In the genomic region with DNA sequence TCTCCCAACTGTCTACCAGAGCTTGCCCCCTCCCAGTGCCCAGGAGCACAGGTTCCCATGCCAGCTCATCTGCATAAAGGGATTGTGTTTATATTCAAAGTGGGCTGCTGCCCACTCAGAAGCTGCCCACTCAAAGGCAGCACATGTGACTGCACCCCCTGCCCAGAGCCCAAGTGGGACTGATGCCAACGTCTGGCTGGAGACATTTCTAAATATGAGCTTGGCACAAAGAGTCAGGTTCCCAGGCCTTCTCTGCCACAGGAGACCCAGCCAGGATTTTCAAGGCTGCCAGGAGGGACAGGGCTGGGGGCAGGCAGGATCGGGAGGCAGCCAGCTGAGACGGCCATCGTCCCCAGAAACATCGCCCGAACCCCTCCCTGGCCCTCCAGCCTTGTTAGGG, we compare ENCODE assay signal across 12 cellular contexts.
DNase-seq lines count a peak whose midpoint lies in the region; ATAC-seq and TF ChIP-seq lines count a peak whose summit lies in the region.
"Had no signal": no experiment of that assay in that cellular context is flagged by ENCODE, and none has a peak within 500 bp of the region (broad histone marks: within the 10 kb centered on the region; RNA-seq: fewer than 3 reads in every experiment).

No MANE protein-coding gene starts in this region.

- no peak overlapping the region for H2BK120ac ChIP-seq in IMR-90 (ENCODE audit: low read depth, low read length)

- H4K91ac ChIP-seq in IMR-90 (ENCODE audit: insufficient read depth, low read depth, low read length) = no peak overlapping the region

- H2BK15ac ChIP-seq in IMR-90 (ENCODE audit: low read depth, low read length) = no peak overlapping the region

- H3K56ac ChIP-seq in IMR-90 (ENCODE audit: extremely low read depth, insufficient read depth, low read length) = no peak overlapping the region

- H3K23ac ChIP-seq in IMR-90 (ENCODE audit: low read depth, low read length) = no peak overlapping the region

- no peak for TF ChIP-seq EP300 in gastroesophageal sphincter (IDR thresholded peaks at IDR 0.05)

- TF ChIP-seq POLR2A in IMR-90 (IDR thresholded peaks at IDR 0.05; ENCODE audit: low read depth, low read length) (no peak), gastroesophageal sphincter (IDR thresholded peaks at IDR 0.05) (no peak)

- 0% methylated on average over 1 of the region's 6 CpGs; no CpG with 5 or more reads in 1 of the 2 experiments for WGBS in IMR-90 (ENCODE audit: extremely low coverage in 2 of 2, insufficient read length in 1 of 2), 2 experiments
- no CpG with 5 or more reads among the region's 6 CpGs for WGBS in gastroesophageal sphincter (ENCODE audit: low coverage in 1 of 2), 2 donors

- in situ Hi-C loops in IMR-90 (cut with MboI; ENCODE audit: low sequenced_read_pairs) = no loop called here
- in situ Hi-C loops in GM13977 (cut with MboI; ENCODE audit: low pct_unique_long_range_greater_than_20kb, low sequenced_read_pairs, unreplicated experiment) = no loop called here

- H3K27ac ChIP-seq in IMR-90 (ENCODE audit: insufficient read depth, low read length) (no peak overlapping the region), gastroesophageal sphincter (peak overlapping the region in 3 of 4 donors; percentile 74 to 83 (median 78)), rectal smooth muscle tissue (ENCODE audit: low read depth, low read length) (no peak overlapping the region)

- H3K9me3 ChIP-seq in IMR-90 (ENCODE audit: control insufficient read depth, insufficient read depth, low read length) (no peaks in the 10 kb centered on the region), gastroesophageal sphincter (no peaks in the 10 kb centered on the region)

- DNase-seq in IMR-90 = no peak
- DNase-seq in NCI-H2196 (lab: John Stamatoyannopoulos, UW; ENCODE audit: unreplicated experiment) = peak; percentile 59
- no peak for DNase-seq in GM10248 (ENCODE audit: extremely low spot score)
- DNase-seq in GM13977 (ENCODE audit: low spot score) = no peak
- no peak for DNase-seq in mesenteric fat pad (ENCODE audit: low spot score)
- DNase-seq: activated CD8-positive, alpha-beta memory T cell treated with anti-CD3 and anti-CD28 coated beads for 24 hours; activated naive CD4-positive, alpha-beta T cell treated with Interleukin-2 at 50 U/mL for 16 hours; CD4-positive, CD25-positive, alpha-beta regulatory T cell; stimulated activated CD4-positive, alpha-beta T cell treated with anti-CD3 and anti-CD28 coated beads, Interleukin-4, amount 100 ng/mL, for 4 hours; stimulated activated naive CD4-positive, alpha-beta T cell treated with Interleukin-2 at 50 U/mL for 16 hours had no signal

- H3K18ac ChIP-seq in IMR-90 (ENCODE audit: low read depth, low read length) = no peak overlapping the region

- POLR2A ChIA-PET in IMR-90 (lab: Charles Lee; ENCODE audit: unreplicated experiment) = no interaction called here
- POLR2A ChIA-PET in GM10248 (lab: Yijun Ruan, JAX) = no interaction called here

- H2AFZ ChIP-seq in IMR-90 (replicated peaks; ENCODE audit: low read length, poor library complexity) = no peak overlapping the region

- H3K27me3 ChIP-seq in IMR-90 (ENCODE audit: control insufficient read depth, insufficient read depth, low read length) = peaks cover 31% of the 10 kb centered on the region
- no peaks in the 10 kb centered on the region for H3K27me3 ChIP-seq in gastroesophageal sphincter
- H3K27me3 ChIP-seq in rectal smooth muscle tissue (ENCODE audit: control insufficient read depth, insufficient read depth, low read length) = no peaks in the 10 kb centered on the region

- no peak overlapping the region for H3K4me3 ChIP-seq in IMR-90 (ENCODE audit: insufficient read depth, low read depth, low read length)
- H3K4me3 ChIP-seq in gastroesophageal sphincter = no peak overlapping the region
- peak overlapping the region; percentile 11 for H3K4me3 ChIP-seq in rectal smooth muscle tissue (ENCODE audit: low read length)

- no peak overlapping the region for H4K5ac ChIP-seq in IMR-90 (ENCODE audit: low read depth, low read length)

- TF ChIP-seq CTCF in IMR-90 (conservative IDR thresholded peaks at IDR 0.05; ENCODE audit: low read depth, low read length) = no peak
- TF ChIP-seq CTCF in gastroesophageal sphincter (IDR thresholded peaks at IDR 0.05) = no peak
- no peak for TF ChIP-seq CTCF in GM10248 (IDR thresholded peaks at IDR 0.05; ENCODE audit: control extremely low read depth, extremely low read depth, low read depth, missing control alignments)
- TF ChIP-seq CTCF in GM13977 (IDR thresholded peaks at IDR 0.05; ENCODE audit: extremely low read depth, insufficient read depth, missing control alignments) = no peak

- H3K14ac ChIP-seq in IMR-90 (replicated peaks; ENCODE audit: low read depth, low read length) = no peak overlapping the region

- H2BK5ac ChIP-seq in IMR-90 (ENCODE audit: low read depth, low read length, poor library complexity, severe bottlenecking) = no peak overlapping the region

- no peak overlapping the region for H2AK5ac ChIP-seq in IMR-90 (ENCODE audit: low read depth, low read length)

- intact Hi-C loops in IMR-90 (cut with micrococcal nuclease) = no loop called here

- H2BK20ac ChIP-seq in IMR-90 (ENCODE audit: low read depth, low read length) = no peak overlapping the region

- no peaks in the 10 kb centered on the region for H3K79me1 ChIP-seq in IMR-90 (ENCODE audit: low read depth in 1 of 2, low read length in 2 of 2)

- dilution Hi-C loops in IMR-90 (cut with HindIII; ENCODE audit: low sequenced_read_pairs, unreplicated experiment) = no loop called here

- H3K4me1 ChIP-seq in IMR-90 (ENCODE audit: control insufficient read depth, insufficient read depth, low read length) = no peaks in the 10 kb centered on the region
- peaks cover 0 to 47% (median 8%) of the 10 kb centered on the region in 3 donors for H3K4me1 ChIP-seq in gastroesophageal sphincter
- peaks cover 9% of the 10 kb centered on the region for H3K4me1 ChIP-seq in rectal smooth muscle tissue (ENCODE audit: control insufficient read depth, insufficient read depth, low read length)

- H3K9ac ChIP-seq in IMR-90 (ENCODE audit: low read depth, low read length) (no peak overlapping the region), rectal smooth muscle tissue (ENCODE audit: low read length) (no peak overlapping the region)

- H4K20me1 ChIP-seq in IMR-90 (ENCODE audit: insufficient read depth, low read length) = no peaks in the 10 kb centered on the region

- no peak overlapping the region for H4K8ac ChIP-seq in IMR-90 (ENCODE audit: low read depth in 2 of 2, low read length in 2 of 2)

- no TSS peak for BruUV-seq in IMR-90 (replicated peaks; lab: Mats Ljungman, UMichigan)

- no peak overlapping the region for H3K4me2 ChIP-seq in IMR-90 (ENCODE audit: low read depth, low read length)

- no peak for ATAC-seq in IMR-90 (ENCODE audit: low read depth)
- ATAC-seq in gastroesophageal sphincter = peak; percentile 29

- CTCF ChIA-PET in IMR-90 (lab: Yijun Ruan, JAX) = no interaction called here
- CTCF ChIA-PET in GM10248 (lab: Yijun Ruan, JAX) = no interaction called here

- peak overlapping the region; percentile 63 for H2AK9ac ChIP-seq in IMR-90 (replicated peaks; ENCODE audit: low read depth, low read length, poor library complexity)

- H3K4ac ChIP-seq in IMR-90 (ENCODE audit: low read depth, low read length) = no peak overlapping the region

- H3K36me3 ChIP-seq in IMR-90 (ENCODE audit: control insufficient read depth, insufficient read depth, low read length) (no peaks in the 10 kb centered on the region), gastroesophageal sphincter (no peaks in the 10 kb centered on the region), rectal smooth muscle tissue (ENCODE audit: control insufficient read depth, insufficient read depth, low read length) (no peaks in the 10 kb centered on the region)

- no peaks in the 10 kb centered on the region for H3K9me1 ChIP-seq in IMR-90 (ENCODE audit: insufficient read depth, low read length)

- no peak for TF ChIP-seq RAD21 in IMR-90 (IDR thresholded peaks at IDR 0.05; ENCODE audit: low read length)

TF ChIP-seq in IMR-90, 13 proteins besides CTCF, POLR2A, EP300 and RAD21:
- TF ChIP-seq ELK1 (IDR thresholded peaks at IDR 0.05; ENCODE audit: borderline replicate concordance, low read depth, low read length) = no peak
- no peak for TF ChIP-seq CEBPB (IDR thresholded peaks at IDR 0.05; ENCODE audit: low read depth, low read length)
- no peak for TF ChIP-seq RFX5 (IDR thresholded peaks at IDR 0.05; ENCODE audit: low read depth, low read length)
- TF ChIP-seq MAZ (IDR thresholded peaks at IDR 0.05; ENCODE audit: borderline replicate concordance, low read depth, low read length) = no peak

Comparison
In these comparisons a context has a peak if more than half of its experiments do, and no peak if none do; other contexts are left out.
1. H3K27ac ChIP-seq: peak in gastroesophageal sphincter (3 of 4); none in IMR-90 (single experiment) and rectal smooth muscle tissue (single experiment).